Comparison of ENCODE assay signal across 8 cellular contexts in the genomic region with DNA sequence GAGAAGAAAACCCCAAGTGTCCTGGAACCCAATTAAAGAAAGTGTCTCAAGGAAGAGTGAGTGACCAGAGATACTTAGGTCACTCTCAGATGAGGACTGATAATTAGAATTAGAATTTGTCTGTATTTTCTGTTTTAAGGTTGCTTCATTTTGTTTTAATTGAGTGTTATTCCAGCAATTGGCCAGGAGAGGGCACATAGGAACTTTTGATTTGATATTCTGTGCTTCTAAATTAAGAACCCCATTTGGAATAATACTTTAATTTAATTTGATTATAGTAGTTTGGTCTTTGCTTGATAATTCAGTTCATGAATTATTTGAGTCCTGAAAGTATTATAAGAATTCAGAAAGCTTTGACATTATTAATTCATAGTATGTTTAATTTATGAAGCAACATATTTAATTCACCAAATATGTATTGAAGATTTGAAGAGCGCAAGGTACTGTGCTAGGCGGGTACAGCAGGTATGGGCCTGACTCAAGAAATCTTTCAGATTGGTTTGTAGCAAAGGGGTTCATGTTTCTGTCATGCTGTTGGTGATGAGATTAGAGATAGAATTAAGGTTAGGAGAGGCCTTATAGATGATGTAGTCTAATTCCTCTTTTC. TPM values are rescaled to one million over a fixed set of nuclear protein-coding genes. Genes with fewer than 3 reads are reported as not detected.
DNase-seq lines count a peak whose midpoint lies in the region; ATAC-seq and TF ChIP-seq lines count a peak whose summit lies in the region.

No MANE protein-coding gene starts in this region.

- no peak for TF ChIP-seq POLR2A in vagina (IDR thresholded peaks at IDR 0.05)

- peaks cover 0 to 27% of the 10 kb centered on the region in 2 donors for H3K4me1 ChIP-seq in right atrium auricular region
- H3K4me1 ChIP-seq in vagina = peaks cover 42% of the 10 kb centered on the region

- intact Hi-C loops in cardiac septum (cut with DNase I) = no loop called here
- intact Hi-C loops in vagina (cut with DNase I) = no loop called here

- H3K4me3 ChIP-seq in right atrium auricular region = no peak overlapping the region
- peak overlapping the region; percentile 56 for H3K4me3 ChIP-seq in SK-N-MC
- no peak overlapping the region for H3K4me3 ChIP-seq in vagina

- H3K27me3 ChIP-seq in right atrium auricular region (no peaks in the 10 kb centered on the region), vagina (no peaks in the 10 kb centered on the region)

- ATAC-seq in HG02870 (IDR thresholded peaks at IDR 0.05; ENCODE audit: unreplicated experiment) = no peak

- peak overlapping the region; percentile 44 for H3K9ac ChIP-seq in SK-N-MC (ENCODE audit: insufficient read length)

- no peaks in the 10 kb centered on the region for H3K9me3 ChIP-seq in right atrium auricular region
- H3K9me3 ChIP-seq in SK-N-MC (ENCODE audit: low read depth, low read length) = no peaks in the 10 kb centered on the region
- H3K9me3 ChIP-seq in vagina = no peaks in the 10 kb centered on the region

- H3K36me3 ChIP-seq in right atrium auricular region (no peaks in the 10 kb centered on the region), SK-N-MC (ENCODE audit: insufficient read depth, low read length) (peaks cover 59% of the 10 kb centered on the region), vagina (no peaks in the 10 kb centered on the region)

- no peak for DNase-seq in right atrium auricular region (ENCODE audit: low spot score)
- DNase-seq in cardiac septum (ENCODE audit: low spot score) = no peak
- DNase-seq in SK-N-MC (ENCODE audit: low read depth, low spot score) = no peak
- peak; percentile 23 for DNase-seq in iPS-NIHi11 (ENCODE audit: low spot score)
- no peak for DNase-seq in vagina (ENCODE audit: extremely low spot score in 2 of 2)
- no peak for DNase-seq in NOMO-1 (lab: John Stamatoyannopoulos, UW; ENCODE audit: unreplicated experiment in 2 of 2)
- DNase-seq in COLO668 (lab: John Stamatoyannopoulos, UW; ENCODE audit: unreplicated experiment) = no peak

- H3K27ac ChIP-seq in right atrium auricular region (no peak overlapping the region), SK-N-MC (peak overlapping the region; percentile 88; the same call in 1 of the 2 replicates), vagina (no peak overlapping the region)

- TF ChIP-seq CTCF in right atrium auricular region (IDR thresholded peaks at IDR 0.05) (peak; percentile 60 to 72), vagina (IDR thresholded peaks at IDR 0.05) (peak in 2 of 3 experiments; percentile 17 to 31)

RNA-seq across cellular contexts. Expression of a gene that starts 4.9 kb away (rescaled TPM):
- 10 to 100 TPM; 25.4 to 30.1 TPM for total RNA-seq in right atrium auricular region
- 60.8 TPM for total RNA-seq in cardiac septum
- total RNA-seq in vagina = 24.8 TPM

RNA-seq across cellular contexts. Expression of a gene that starts 7.8 kb away (rescaled TPM):
- total RNA-seq in right atrium auricular region (10 to 100 TPM; 11.3 to 11.5 TPM), cardiac septum (14.2 TPM), vagina (12.8 TPM)
